20 cellular contexts compared by ENCODE assay signal in the genomic region with DNA sequence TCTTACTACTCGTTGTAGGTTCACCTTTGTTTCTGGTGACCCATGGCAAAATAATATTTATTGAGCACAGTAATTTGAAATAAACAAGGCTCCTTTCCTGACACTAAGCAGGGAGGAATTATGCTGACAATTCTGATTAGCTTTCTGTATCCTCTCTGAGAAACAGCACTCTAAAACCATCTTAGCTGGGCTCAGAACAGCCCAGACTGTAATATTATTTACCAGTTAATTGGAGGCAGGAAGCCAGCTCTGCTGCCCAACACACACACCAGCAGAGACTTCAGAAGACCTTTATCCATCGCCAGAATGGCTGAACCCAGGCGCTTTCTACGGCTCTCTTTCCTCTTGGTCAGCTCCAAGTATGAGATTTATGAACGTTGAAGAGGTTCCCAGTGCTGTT.
"Had no signal": no experiment of that assay in that cellular context is flagged by ENCODE, and none has a peak within 500 bp of the region (broad histone marks: within the 10 kb centered on the region; RNA-seq: fewer than 3 reads in every experiment).

No MANE protein-coding gene starts in this region.

- DNase-seq: KBM-7; NCI-H1092; NCI-H1105 treated with DMSO at 0.1 percent for 48 hours; NCI-H1417 treated with DMSO at 0.1 percent for 48 hours; NCI-H146; NCI-H1694 treated with DMSO at 0.1 percent for 48 hours; NCI-H1930; NCI-H2081; NCI-H2107; NCI-H2227 treated with DMSO at 0.1 percent for 48 hours; NCI-H524; NCI-H526 treated with DMSO at 0.1 percent for 48 hours; NCI-H748 treated with DMSO at 0.1 percent for 48 hours; NK-92 treated with Interleukin-12 subunit alpha and Interleukin-12 subunit beta, amount 100 ng/mL, for 24 hours; PC-3; SHP77; SW 1271 had no signal

- ATAC-seq: Panc1, PC-3 had no signal

- H3K27ac ChIP-seq: HL-60, RWPE1 had no signal
